In the genomic region with DNA sequence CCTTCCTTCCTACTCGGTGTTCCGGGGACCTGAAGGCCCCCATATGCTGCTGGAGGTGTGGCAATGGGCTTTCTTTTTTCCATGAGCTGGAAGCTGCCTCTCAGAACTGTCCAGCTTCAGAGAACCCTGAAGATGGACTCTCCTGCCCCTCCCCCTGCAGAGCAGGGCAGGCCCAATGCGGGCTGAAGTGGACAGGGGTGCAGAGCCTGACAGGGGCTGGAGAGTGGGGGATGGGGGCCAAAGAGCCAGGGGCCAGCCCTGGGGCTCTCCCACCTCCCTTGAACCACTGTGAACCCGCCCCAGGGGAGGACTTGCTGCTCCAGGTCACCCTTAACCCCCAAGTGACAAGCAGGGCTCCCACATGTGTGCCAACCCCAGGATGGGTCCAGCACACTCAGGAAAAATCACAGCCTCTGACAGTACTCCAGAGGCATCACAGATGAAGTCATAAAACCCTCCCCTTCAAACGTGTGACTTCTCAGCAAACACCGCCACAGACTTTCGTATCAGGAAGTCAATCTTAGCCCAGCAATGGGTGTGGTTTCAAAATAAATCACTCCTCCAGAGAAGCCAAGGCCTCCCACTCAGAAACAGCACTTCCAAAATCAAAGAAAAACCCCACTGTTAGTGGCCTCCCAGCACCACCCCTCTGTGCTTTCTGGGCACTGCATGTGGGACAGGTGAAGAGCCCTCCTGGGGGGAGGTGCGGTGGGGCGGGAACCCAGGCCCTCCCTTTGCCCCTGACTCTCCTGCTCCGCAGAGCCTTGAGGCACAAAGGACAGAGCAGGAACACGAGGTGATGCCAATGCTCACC, we compare ENCODE assay signal across 8 cellular contexts.
A peak's percentile ranks its signal among the peaks of the same experiment; 100 is the strongest.
DNase-seq lines count a peak whose midpoint lies in the region; ATAC-seq and TF ChIP-seq lines count a peak whose summit lies in the region.

No MANE protein-coding gene starts in this region.

- H3K36me3 ChIP-seq in HEK293 (ENCODE audit: control insufficient read depth in 2 of 2, insufficient read depth in 1 of 2, low read length in 2 of 2): no peaks in the 10 kb centered on the region
- H3K36me3 ChIP-seq in breast epithelium: no peaks in the 10 kb centered on the region
- no peaks in the 10 kb centered on the region for H3K36me3 ChIP-seq in right lobe of liver
- H3K36me3 ChIP-seq in stomach smooth muscle (ENCODE audit: control insufficient read depth in 2 of 2, insufficient read depth in 2 of 2, low read length in 2 of 2): no peaks in the 10 kb centered on the region

- no peak overlapping the region for H3K4me3 ChIP-seq in AG10803 (ENCODE audit: low read length)
- H3K4me3 ChIP-seq in HEK293 (ENCODE audit: low read depth, low read length): no peak overlapping the region
- peak overlapping the region in 1 of 3 donors; percentile 26 for H3K4me3 ChIP-seq in breast epithelium
- no peak overlapping the region for H3K4me3 ChIP-seq in right lobe of liver
- peak overlapping the region; percentile 21 to 59 for H3K4me3 ChIP-seq in stomach smooth muscle (ENCODE audit: low read length in 2 of 2)

- DNase-seq in AG10803 (ENCODE audit: low read depth): peak; percentile 67
- DNase-seq in T-helper 17 cell: peak; percentile 30 to 54 (median 43)
- DNase-seq in breast epithelium (ENCODE audit: low spot score in 2 of 2): peak in 1 of 2 donors; percentile 32
- peak in 2 of 3 donors; percentile 41 to 52 for DNase-seq in right lobe of liver
- DNase-seq in NCI-H524 (lab: John Stamatoyannopoulos, UW): no peak

- H3K4me1 Mint-ChIP-seq in T-helper 17 cell: peaks cover 70% of the 10 kb centered on the region

- TF ChIP-seq CTCF in AG10803 (conservative IDR thresholded peaks at IDR 0.05; ENCODE audit: low read length) (no peak), HEK293 (tag by site-specific recombination; IDR thresholded peaks at IDR 0.05) (no peak), breast epithelium (IDR thresholded peaks at IDR 0.05) (no peak), right lobe of liver (IDR thresholded peaks at IDR 0.05) (no peak)

- no peaks in the 10 kb centered on the region for H3K27me3 Mint-ChIP-seq in T-helper 17 cell

- CTCF ChIA-PET in HEK293 (lab: Yijun Ruan, JAX): no interaction called here

- no peaks in the 10 kb centered on the region for H3K36me3 Mint-ChIP-seq in T-helper 17 cell (ENCODE audit: low read depth)

- no peak for TF ChIP-seq POLR2A in breast epithelium (IDR thresholded peaks at IDR 0.05)
- peak; percentile 28 for TF ChIP-seq POLR2A in right lobe of liver (IDR thresholded peaks at IDR 0.05)

- POLR2A ChIA-PET in HEK293 (lab: Yijun Ruan, JAX): no interaction called here

- no peak overlapping the region for H3K27ac ChIP-seq in HEK293 (ENCODE audit: extremely low read depth, low read depth, low read length)
- H3K27ac ChIP-seq in breast epithelium: peak overlapping the region; percentile 68 to 74
- peak overlapping the region in 2 of 3 donors; percentile 29 to 39 for H3K27ac ChIP-seq in right lobe of liver
- peak overlapping the region; percentile 79 for H3K27ac ChIP-seq in stomach smooth muscle (ENCODE audit: low read length)

- H3K9me3 ChIP-seq in HEK293 (ENCODE audit: control insufficient read depth, insufficient read depth, low read depth, low read length): no peaks in the 10 kb centered on the region
- H3K9me3 ChIP-seq in T-helper 17 cell (ENCODE audit: control insufficient read depth, low read length, poor library complexity, severe bottlenecking): no peaks in the 10 kb centered on the region
- H3K9me3 ChIP-seq in breast epithelium: no peaks in the 10 kb centered on the region
- H3K9me3 ChIP-seq in right lobe of liver: no peaks in the 10 kb centered on the region
- H3K9me3 ChIP-seq in stomach smooth muscle (ENCODE audit: control insufficient read depth in 2 of 2, low read length in 2 of 2): no peaks in the 10 kb centered on the region

- no peaks in the 10 kb centered on the region for H3K27me3 ChIP-seq in breast epithelium
- H3K27me3 ChIP-seq in right lobe of liver: no peaks in the 10 kb centered on the region
- H3K27me3 ChIP-seq in stomach smooth muscle (ENCODE audit: control insufficient read depth in 1 of 2, insufficient read depth in 2 of 2, low read length in 2 of 2): no peaks in the 10 kb centered on the region

- intact Hi-C loops in breast epithelium (cut with DNase I; ENCODE audit: low total_unique reads) (loop anchor here (1.0 kb wide), 1 partner anchor 36 kb away; no protein-coding TSS in a partner anchor), right lobe of liver (cut with DNase I) (no loop called here)

- peaks cover 10% of the 10 kb centered on the region for H3K4me1 ChIP-seq in HEK293 (ENCODE audit: control insufficient read depth, insufficient read depth, low read length)
- peaks cover 12 to 32% of the 10 kb centered on the region in 2 donors for H3K4me1 ChIP-seq in breast epithelium
- H3K4me1 ChIP-seq in right lobe of liver: peaks cover 0 to 25% (median 7%) of the 10 kb centered on the region in 4 donors
- peaks cover 86% of the 10 kb centered on the region for H3K4me1 ChIP-seq in stomach smooth muscle (ENCODE audit: control insufficient read depth, insufficient read depth, low read length)

- H3K9ac ChIP-seq in stomach smooth muscle (ENCODE audit: low read length in 2 of 2): peak overlapping the region in 1 of 2 donors; percentile 29

- 0% methylated on average over 1 of the region's 11 CpGs for WGBS in right lobe of liver (ENCODE audit: insufficient coverage, low coverage, low lambda C conversion rate, missing lambda C conversion rate)

- H3K27ac Mint-ChIP-seq in T-helper 17 cell: peak overlapping the region; percentile 97

- peak; percentile 79 for ATAC-seq in T-helper 17 cell
- peak in 3 of 4 donors; percentile 7 to 59 (median 42) for ATAC-seq in right lobe of liver
- no peak for ATAC-seq in GM19455 (IDR thresholded peaks at IDR 0.05; ENCODE audit: unreplicated experiment)

- peak overlapping the region; percentile 98 for H3K4me3 Mint-ChIP-seq in T-helper 17 cell

TF ChIP-seq in HEK293, 187 proteins besides CTCF, POLR2A, EP300 and RAD21 (continues in another document):
- TF ChIP-seq ZNF624 (tag by site-specific recombination; IDR thresholded peaks at IDR 0.05) (no peak), ZNF514 (tag by site-specific recombination; IDR thresholded peaks at IDR 0.05) (no peak), ZSCAN16 (tag by site-specific recombination; IDR thresholded peaks at IDR 0.05) (no peak), ZNF664 (tag by site-specific recombination; IDR thresholded peaks at IDR 0.05) (no peak), ZNF791 (tag by site-specific recombination; IDR thresholded peaks at IDR 0.05) (no peak), KLF1 (tag by site-specific recombination; IDR thresholded peaks at IDR 0.05) (no peak), ZBTB17 (tag by site-specific recombination; IDR thresholded peaks at IDR 0.05) (no peak), ZNF548 (tag by site-specific recombination; IDR thresholded peaks at IDR 0.05) (no peak), ZNF558 (tag by site-specific recombination; IDR thresholded peaks at IDR 0.05) (no peak), ZNF146 (tag by site-specific recombination; IDR thresholded peaks at IDR 0.05) (no peak), MZF1 (tag by site-specific recombination; IDR thresholded peaks at IDR 0.05; ENCODE audit: borderline replicate concordance) (no peak), ZNF133 (tag by site-specific recombination; IDR thresholded peaks at IDR 0.05) (no peak), KLF16 (tag by site-specific recombination; IDR thresholded peaks at IDR 0.05) (no peak), ZFHX2 (tag by site-specific recombination; conservative IDR thresholded peaks at IDR 0.05) (peak; percentile 66), MYNN (tag by site-specific recombination; IDR thresholded peaks at IDR 0.05; ENCODE audit: borderline replicate concordance) (no peak), ZNF404 (tag by site-specific recombination; IDR thresholded peaks at IDR 0.05) (no peak), ZNF416 (tag by site-specific recombination; IDR thresholded peaks at IDR 0.05) (no peak), ZNF274 (IDR thresholded peaks at IDR 0.05; ENCODE audit: low read length) (no peak), ZNF274 (tag by site-specific recombination; IDR thresholded peaks at IDR 0.05; ENCODE audit: borderline replicate concordance) (no peak), ZNF660 (tag by site-specific recombination; IDR thresholded peaks at IDR 0.05) (no peak)
- TF ChIP-seq, protein P1, sequence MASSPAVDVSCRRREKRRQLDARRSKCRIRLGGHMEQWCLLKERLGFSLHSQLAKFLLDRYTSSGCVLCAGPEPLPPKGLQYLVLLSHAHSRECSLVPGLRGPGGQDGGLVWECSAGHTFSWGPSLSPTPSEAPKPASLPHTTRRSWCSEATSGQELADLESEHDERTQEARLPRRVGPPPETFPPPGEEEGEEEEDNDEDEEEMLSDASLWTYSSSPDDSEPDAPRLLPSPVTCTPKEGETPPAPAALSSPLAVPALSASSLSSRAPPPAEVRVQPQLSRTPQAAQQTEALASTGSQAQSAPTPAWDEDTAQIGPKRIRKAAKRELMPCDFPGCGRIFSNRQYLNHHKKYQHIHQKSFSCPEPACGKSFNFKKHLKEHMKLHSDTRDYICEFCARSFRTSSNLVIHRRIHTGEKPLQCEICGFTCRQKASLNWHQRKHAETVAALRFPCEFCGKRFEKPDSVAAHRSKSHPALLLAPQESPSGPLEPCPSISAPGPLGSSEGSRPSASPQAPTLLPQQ (tag by site-specific recombination; IDR thresholded peaks at IDR 0.05): no peak
- TF ChIP-seq, protein P2, sequence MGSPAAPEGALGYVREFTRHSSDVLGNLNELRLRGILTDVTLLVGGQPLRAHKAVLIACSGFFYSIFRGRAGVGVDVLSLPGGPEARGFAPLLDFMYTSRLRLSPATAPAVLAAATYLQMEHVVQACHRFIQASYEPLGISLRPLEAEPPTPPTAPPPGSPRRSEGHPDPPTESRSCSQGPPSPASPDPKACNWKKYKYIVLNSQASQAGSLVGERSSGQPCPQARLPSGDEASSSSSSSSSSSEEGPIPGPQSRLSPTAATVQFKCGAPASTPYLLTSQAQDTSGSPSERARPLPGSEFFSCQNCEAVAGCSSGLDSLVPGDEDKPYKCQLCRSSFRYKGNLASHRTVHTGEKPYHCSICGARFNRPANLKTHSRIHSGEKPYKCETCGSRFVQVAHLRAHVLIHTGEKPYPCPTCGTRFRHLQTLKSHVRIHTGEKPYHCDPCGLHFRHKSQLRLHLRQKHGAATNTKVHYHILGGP (tag by site-specific recombination; IDR thresholded peaks at IDR 0.05): no peak

Comparison
In these comparisons a context has a peak if more than half of its experiments do, and no peak if none do; other contexts are left out.
1. DNase-seq: peak in AG10803 (single experiment), T-helper 17 cell (3 of 3) and right lobe of liver (2 of 3); none in NCI-H524 (0 of 2).
2. H3K4me3 ChIP-seq: peak in stomach smooth muscle (2 of 2); none in AG10803 (single experiment), HEK293 (single experiment) and right lobe of liver (0 of 3).